7 cellular contexts compared by ENCODE assay signal in genomic region chr2:96867756-96868554, GRCh38. TPM values are rescaled to one million over a fixed set of nuclear protein-coding genes. Genes with fewer than 3 reads are reported as not detected.
DNase-seq lines count a peak whose midpoint lies in the region; ATAC-seq, FAIRE-seq and TF ChIP-seq lines count a peak whose summit lies in the region.

No MANE protein-coding gene starts in this region.

- H3K27ac ChIP-seq in brain microvascular endothelial cell (peak overlapping the region; percentile 88), lower lobe of right lung (peak overlapping the region; percentile 96), tibial artery (peak overlapping the region; percentile 98 to 100)

- H3K9me3 ChIP-seq in lower lobe of right lung (no peaks in the 10 kb centered on the region), tibial artery (no peaks in the 10 kb centered on the region)

- DNase-seq in LNCaP clone FGC (ENCODE audit: low read depth) (no peak), brain microvascular endothelial cell (no peak), lower lobe of right lung (no peak), tibial artery (no peak), GM12892 (ENCODE audit: insufficient read length) (no peak), NCI-H2029 (lab: John Stamatoyannopoulos, UW) (no peak)

- H3K4me1 ChIP-seq in lower lobe of right lung, result peaks cover 55% of the 10 kb centered on the region
- H3K4me1 ChIP-seq in tibial artery, result peaks cover 0 to 61% (median 40%) of the 10 kb centered on the region in 4 donors

- intact Hi-C loops in lower lobe of right lung (cut with DNase I), result no loop called here
- intact Hi-C loops in tibial artery (cut with DNase I; ENCODE audit: low total_unique reads), result loop anchor here (5.0 kb wide), 1 partner anchor 331 kb away; the partner anchor contains the start of gene ARID5A

- TF ChIP-seq CTCF in LNCaP clone FGC (IDR thresholded peaks at IDR 0.05; ENCODE audit: control insufficient read depth, extremely low read depth, insufficient read depth) (no peak), brain microvascular endothelial cell (IDR thresholded peaks at IDR 0.05; ENCODE audit: low read depth, low read length, missing control alignments) (no peak), lower lobe of right lung (IDR thresholded peaks at IDR 0.05) (no peak), tibial artery (IDR thresholded peaks at IDR 0.05) (no peak)

- H3K36me3 ChIP-seq in brain microvascular endothelial cell (replicated peaks), result peaks cover 42% of the 10 kb centered on the region
- H3K36me3 ChIP-seq in lower lobe of right lung, result peaks cover 46% of the 10 kb centered on the region
- peaks cover 29 to 49% (median 40%) of the 10 kb centered on the region in 3 donors for H3K36me3 ChIP-seq in tibial artery

- ATAC-seq in lower lobe of right lung, result no peak

- H3K27me3 ChIP-seq in brain microvascular endothelial cell (replicated peaks) (no peaks in the 10 kb centered on the region), lower lobe of right lung (ENCODE audit: low read depth) (no peaks in the 10 kb centered on the region), tibial artery (no peaks in the 10 kb centered on the region)

- TF ChIP-seq POLR2A in GM19099 (IDR thresholded peaks at IDR 0.05; ENCODE audit: extremely low read depth, insufficient read length, low read depth) (peak; percentile 83), GM12892 (IDR thresholded peaks at IDR 0.05; ENCODE audit: low read depth, low read length) (no peak; the same call in 1 of the 2 replicates)

- peak overlapping the region; percentile 70 for H3K4me3 ChIP-seq in LNCaP clone FGC (ENCODE audit: low read depth, low read length)
- peak overlapping the region; percentile 85 for H3K4me3 ChIP-seq in brain microvascular endothelial cell (ENCODE audit: low read depth, low read length)
- H3K4me3 ChIP-seq in lower lobe of right lung, result peak overlapping the region; percentile 97
- peak overlapping the region; percentile 97 to 98 for H3K4me3 ChIP-seq in tibial artery

- in situ Hi-C loops in brain microvascular endothelial cell (cut with HindIII; ENCODE audit: low pct_ligation_motif_present, low sequenced_read_pairs), result no loop called here

- no peak for FAIRE-seq in GM12892 (lab: Jason Lieb, UNC)

RNA-seq across cellular contexts. Expression of gene SEMA4C, which starts 1.9 kb away (rescaled TPM):
- 24.3 TPM for total RNA-seq in lower lobe of right lung
- polyA plus RNA-seq in GM12892 (2012; ENCODE audit: missing spikeins), result 9.5 TPM

RNA-seq across cellular contexts. Expression of gene ANKRD39, which starts 10.1 kb away (rescaled TPM):
- total RNA-seq in lower lobe of right lung, result 9.4 TPM
- 14.0 TPM for polyA plus RNA-seq in GM12892 (2012; ENCODE audit: missing spikeins)

RNA-seq across cellular contexts. Expression of gene ANKRD23, which starts 24.1 kb away (rescaled TPM):
- 3.5 TPM for total RNA-seq in lower lobe of right lung
- 2.5 TPM for polyA plus RNA-seq in GM12892 (2012; ENCODE audit: missing spikeins)

RNA-seq across cellular contexts. Expression of gene CNNM3, which starts 51.9 kb away (rescaled TPM):
- total RNA-seq in lower lobe of right lung, result 29.0 TPM
- 5.3 TPM for polyA plus RNA-seq in GM12892 (2012; ENCODE audit: missing spikeins)
